In genomic region chr6:19836799-19837510, GRCh38 we compare ENCODE assay signal across 9 cellular contexts. TPM values are rescaled to one million over a fixed set of nuclear protein-coding genes. Genes with fewer than 3 reads are reported as not detected.
DNase-seq lines count a peak whose midpoint lies in the region; ATAC-seq, FAIRE-seq and TF ChIP-seq lines count a peak whose summit lies in the region.
"Had no signal": no experiment of that assay in that cellular context is flagged by ENCODE, and none has a peak within 500 bp of the region (broad histone marks: within the 10 kb centered on the region; RNA-seq: fewer than 3 reads in every experiment).

ID4 (plus strand) TSS chr6:19837370; CDS start chr6:19837755, 385 bp downstream.

- no peaks in the 10 kb centered on the region for H3K36me3 ChIP-seq in heart right ventricle
- H3K36me3 ChIP-seq in pancreas: no peaks in the 10 kb centered on the region

- peak within 1 kb of the TSS; percentile 50 to 82 (median 74) for H3K27ac ChIP-seq in heart right ventricle
- H3K27ac ChIP-seq in pancreas: peak within 1 kb of the TSS; percentile 64 to 85 (median 72)

- H3K27me3 ChIP-seq in heart right ventricle (peaks cover 0 to 86% (median 42%) of the 10 kb centered on the region in 7 donors), pancreas (peaks cover 0 to 6% (median 0%) of the 10 kb centered on the region in 4 donors)

- FAIRE-seq in pancreas (lab: Jason Lieb, UNC): no peak
- FAIRE-seq in GM19239 (lab: Jason Lieb, UNC): no peak

- peak; percentile 92 to 97 (median 94) for ATAC-seq in heart right ventricle
- peak; percentile 82 to 87 (median 84) for ATAC-seq in pancreas
- ATAC-seq in GM19035 (IDR thresholded peaks at IDR 0.05; ENCODE audit: unreplicated experiment): no peak

- H3K4me1 ChIP-seq in heart right ventricle: peaks cover 0 to 23% (median 11%) of the 10 kb centered on the region in 9 donors
- peaks cover 0 to 3% (median 0%) of the 10 kb centered on the region in 3 donors for H3K4me1 ChIP-seq in pancreas

- peak within 1 kb of the TSS; percentile 59 to 76 (median 70) for H3K4me3 ChIP-seq in heart right ventricle
- peak within 1 kb of the TSS; percentile 46 to 72 (median 60) for H3K4me3 ChIP-seq in pancreas

- DNase-seq in Ammon's horn (ENCODE audit: low spot score): peak; percentile 92
- peak; percentile 97 for DNase-seq in amniotic stem cell (lab: John Stamatoyannopoulos, UW)
- peak; percentile 92 to 93 for DNase-seq in heart right ventricle
- peak; percentile 92 to 96 (median 94) for DNase-seq in pancreas
- DNase-seq in AML-193 (lab: John Stamatoyannopoulos, UW): no peak
- no peak for DNase-seq in GM19239 (ENCODE audit: insufficient read length, low spot score)

- H3K9me3 ChIP-seq in heart right ventricle (no peaks in the 10 kb centered on the region), pancreas (no peaks in the 10 kb centered on the region)

- WGBS in heart right ventricle, 2 donors: 2% methylated on average over 57 to 71 of the region's 71 CpGs
- 1 to 4% methylated on average over 55 to 71 of the region's 71 CpGs for WGBS in pancreas, 2 donors

- no peak for TF ChIP-seq CTCF in heart right ventricle (IDR thresholded peaks at IDR 0.05)
- no peak for TF ChIP-seq CTCF in pancreas (IDR thresholded peaks at IDR 0.05)

- TF ChIP-seq EP300 in Ishikawa (IDR thresholded peaks at IDR 0.05; ENCODE audit: borderline replicate concordance): no peak

- intact Hi-C loops in heart right ventricle (cut with DNase I): loop anchor here in 4 of 10 donors (2.0 to 5.0 kb wide), 2 partner anchors 32 to 35 kb away; no protein-coding TSS in a partner anchor
- intact Hi-C loops in pancreas (cut with DNase I): no loop called here

- TF ChIP-seq RAD21 in Ishikawa (IDR thresholded peaks at IDR 0.05; ENCODE audit: low read depth): no peak

TF ChIP-seq in Ishikawa, 13 proteins besides CTCF, POLR2A, EP300 and RAD21:
- TF ChIP-seq FOXM1 (IDR thresholded peaks at IDR 0.05; ENCODE audit: borderline replicate concordance, low read depth): no peak
- TF ChIP-seq MAX (IDR thresholded peaks at IDR 0.05): peak; percentile 60
- TF ChIP-seq CREB1 (IDR thresholded peaks at IDR 0.05; ENCODE audit: low read depth): no peak
- 0 out of 2 replicates have a peak, but pooled peaks have one; percentile 27 for TF ChIP-seq TEAD4 (IDR thresholded peaks at IDR 0.05)
- no peak for TF ChIP-seq CEBPB (IDR thresholded peaks at IDR 0.05)
- TF ChIP-seq REST (IDR thresholded peaks at IDR 0.05; ENCODE audit: low read depth): no peak
- no peak for TF ChIP-seq TCF12 (IDR thresholded peaks at IDR 0.05; ENCODE audit: low read depth)
- 0 out of 2 replicates have a peak, but pooled peaks have one; percentile 36 for TF ChIP-seq YY1 (IDR thresholded peaks at IDR 0.05; ENCODE audit: low read depth)
- TF ChIP-seq EGR1 (IDR thresholded peaks at IDR 0.05): no peak; the same call in 1 of the 2 replicates
- no peak for TF ChIP-seq ZBTB7A (IDR thresholded peaks at IDR 0.05; ENCODE audit: low read depth)
- TF ChIP-seq USF1 (IDR thresholded peaks at IDR 0.05): no peak
- 0 out of 2 replicates have a peak, but pooled peaks have one; percentile 6 for TF ChIP-seq NFIC (IDR thresholded peaks at IDR 0.05)
- peak; percentile 76; the same call in 1 of the 2 replicates for TF ChIP-seq TAF1 (IDR thresholded peaks at IDR 0.05; ENCODE audit: low read depth)

RNA-seq across cellular contexts. Expression of gene ID4, which starts in this region (rescaled TPM):
- total RNA-seq in heart right ventricle (1 to 10 TPM; 1.2 to 4.8 (median 2.9) TPM), pancreas (10 to 100 TPM; 11.8 to 23.0 (median 18.6) TPM)
- polyA plus RNA-seq in heart right ventricle (1 to 10 TPM; 6.9 to 9.6 TPM), pancreas (10 to 100 TPM; 12.4 to 15.7 TPM)
- total RNA-seq: mononuclear cell had no signal

Comparison
In these comparisons a context has a peak if more than half of its experiments do, and no peak if none do; other contexts are left out.
1. DNase-seq: peak in Ammon's horn (single experiment), amniotic stem cell (single experiment), heart right ventricle (2 of 2) and pancreas (6 of 6); none in AML-193 (0 of 2) and GM19239 (single experiment).